ENCODE assay signal across 16 cellular contexts in the genomic region with DNA sequence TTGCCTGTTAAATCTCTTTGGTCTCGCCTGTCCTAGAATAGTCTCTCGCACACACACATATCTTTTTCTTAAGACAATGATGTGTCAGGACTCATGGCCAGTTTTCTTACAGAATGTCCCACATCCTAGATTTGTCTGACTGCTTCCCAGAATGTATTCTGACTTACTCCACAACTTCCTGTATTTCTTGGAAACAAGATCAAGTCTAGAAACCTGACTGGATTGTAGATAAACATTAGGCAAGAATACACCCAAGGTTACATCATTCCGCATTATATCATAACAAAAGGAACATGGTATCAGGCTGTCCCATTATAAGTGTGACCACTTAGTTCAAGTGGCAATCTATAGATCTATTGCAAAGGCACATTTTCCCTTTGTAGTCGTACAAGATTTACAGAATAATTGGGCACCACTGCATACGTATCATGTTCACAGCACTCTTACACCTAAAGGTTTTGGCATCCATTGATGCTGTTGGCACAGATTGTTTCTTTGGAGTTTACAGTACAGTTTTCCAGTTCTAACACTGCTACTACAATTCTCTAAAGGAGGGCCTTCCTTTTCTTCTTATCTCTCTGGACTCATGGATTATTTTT. TPM values are rescaled to one million over a fixed set of nuclear protein-coding genes. Genes with fewer than 3 reads are reported as not detected.
A peak's percentile ranks its signal among the peaks of the same experiment; 100 is the strongest.
DNase-seq lines count a peak whose midpoint lies in the region; ATAC-seq, FAIRE-seq and TF ChIP-seq lines count a peak whose summit lies in the region.
"Had no signal": no experiment of that assay in that cellular context is flagged by ENCODE, and none has a peak within 500 bp of the region (broad histone marks: within the 10 kb centered on the region; RNA-seq: fewer than 3 reads in every experiment).

No MANE protein-coding gene starts in this region.

- H3K27me3 ChIP-seq in right atrium auricular region (no peaks in the 10 kb centered on the region), bronchial epithelial cell (ENCODE audit: control insufficient read depth, insufficient read depth, low read length) (no peaks in the 10 kb centered on the region)
- H3K27me3 ChIP-seq: dorsolateral prefrontal cortex, tibial nerve had no signal

- ATAC-seq in Right ventricle myocardium inferior (peak; percentile 20), GM18858 (IDR thresholded peaks at IDR 0.05; ENCODE audit: unreplicated experiment) (no peak), GM19023 (IDR thresholded peaks at IDR 0.05; ENCODE audit: unreplicated experiment) (no peak)

- no peak overlapping the region for H3K27ac ChIP-seq in right atrium auricular region
- H3K27ac ChIP-seq in kidney (ENCODE audit: low read depth in 2 of 2, low read length in 2 of 2) = no peak overlapping the region
- H3K27ac ChIP-seq: dorsolateral prefrontal cortex, KMS-11, tibial nerve had no signal

- no peaks in the 10 kb centered on the region for H3K9me3 ChIP-seq in right atrium auricular region
- no peaks in the 10 kb centered on the region for H3K9me3 ChIP-seq in kidney (ENCODE audit: control insufficient read depth in 1 of 2, low read length in 2 of 2)
- H3K9me3 ChIP-seq: tibial nerve had no signal

- intact Hi-C loops in Right ventricle myocardium inferior (cut with DNase I) (no loop called here), kidney (cut with DNase I) (no loop called here)

- DNase-seq in Right ventricle myocardium inferior (ENCODE audit: missing footprints) = no peak
- DNase-seq in right atrium auricular region (ENCODE audit: low spot score) = no peak
- DNase-seq in bronchial epithelial cell (ENCODE audit: low read depth) = peak; percentile 82
- DNase-seq in kidney = no peak
- no peak for DNase-seq in germinal center (ENCODE audit: low spot score)
- DNase-seq in stimulated activated CD4-positive, alpha-beta T cell treated with anti-CD3 and anti-CD28 coated beads, Interleukin-2, amount 100 ng/mL, for 24 hours = no peak
- DNase-seq: activated CD8-positive, alpha-beta memory T cell treated with anti-CD3 and anti-CD28 coated beads for 24 hours; activated naive CD4-positive, alpha-beta T cell treated with anti-CD3 and anti-CD28 coated beads, Interleukin-2, amount 50 U/mL, for 16 hours; DMS79 treated with DMSO at 0.1 percent for 48 hours; dorsolateral prefrontal cortex; NCI-H345 had no signal

- peaks cover 0 to 18% of the 10 kb centered on the region in 2 donors for H3K4me1 ChIP-seq in right atrium auricular region
- H3K4me1 ChIP-seq in kidney (ENCODE audit: control insufficient read depth in 1 of 2, insufficient read depth in 1 of 2, low read depth in 1 of 2, low read length in 2 of 2) = no peaks in the 10 kb centered on the region

- no peaks in the 10 kb centered on the region for H3K36me3 ChIP-seq in right atrium auricular region
- H3K36me3 ChIP-seq in bronchial epithelial cell (ENCODE audit: control insufficient read depth, insufficient read depth, low read length) = no peaks in the 10 kb centered on the region
- H3K36me3 ChIP-seq in kidney (ENCODE audit: control insufficient read depth in 1 of 2, insufficient read depth in 2 of 2, low read length in 2 of 2) = no peaks in the 10 kb centered on the region
- H3K36me3 ChIP-seq: tibial nerve had no signal

- H3K4me3 ChIP-seq in right atrium auricular region (no peak overlapping the region), bronchial epithelial cell (ENCODE audit: low read depth, low read length) (no peak overlapping the region), kidney (ENCODE audit: low read length in 2 of 2) (no peak overlapping the region)
- H3K4me3 ChIP-seq: dorsolateral prefrontal cortex, smooth muscle cell, tibial nerve had no signal

- TF ChIP-seq CTCF in right atrium auricular region (IDR thresholded peaks at IDR 0.05) = no peak
- TF ChIP-seq CTCF in bronchial epithelial cell (IDR thresholded peaks at IDR 0.05; ENCODE audit: insufficient read depth, low read length, severe bottlenecking) = no peak
- no peak for TF ChIP-seq CTCF in kidney (IDR thresholded peaks at IDR 0.05; ENCODE audit: borderline replicate concordance, extremely low read depth, insufficient read depth)

- no peak overlapping the region for H3K9ac ChIP-seq in kidney (ENCODE audit: low read length in 2 of 2)
- H3K9ac ChIP-seq: KMS-11 had no signal

- FAIRE-seq in bronchial epithelial cell (lab: Jason Lieb, UNC) (no peak), kidney (lab: Jason Lieb, UNC) (peak; percentile 19)

RNA-seq across cellular contexts. Expression of a gene that starts 56.4 kb away (rescaled TPM):
- total RNA-seq in Right ventricle myocardium inferior (55.9 TPM), right atrium auricular region (10 to 100 TPM; 39.9 to 49.4 TPM), bronchial epithelial cell (104 and 145 TPM in 2 replicates), kidney (64.0 TPM)
- polyA plus RNA-seq in kidney (ENCODE audit: insufficient read depth, low read depth, low replicate concordance) = 5.5 TPM
